In the genomic region with DNA sequence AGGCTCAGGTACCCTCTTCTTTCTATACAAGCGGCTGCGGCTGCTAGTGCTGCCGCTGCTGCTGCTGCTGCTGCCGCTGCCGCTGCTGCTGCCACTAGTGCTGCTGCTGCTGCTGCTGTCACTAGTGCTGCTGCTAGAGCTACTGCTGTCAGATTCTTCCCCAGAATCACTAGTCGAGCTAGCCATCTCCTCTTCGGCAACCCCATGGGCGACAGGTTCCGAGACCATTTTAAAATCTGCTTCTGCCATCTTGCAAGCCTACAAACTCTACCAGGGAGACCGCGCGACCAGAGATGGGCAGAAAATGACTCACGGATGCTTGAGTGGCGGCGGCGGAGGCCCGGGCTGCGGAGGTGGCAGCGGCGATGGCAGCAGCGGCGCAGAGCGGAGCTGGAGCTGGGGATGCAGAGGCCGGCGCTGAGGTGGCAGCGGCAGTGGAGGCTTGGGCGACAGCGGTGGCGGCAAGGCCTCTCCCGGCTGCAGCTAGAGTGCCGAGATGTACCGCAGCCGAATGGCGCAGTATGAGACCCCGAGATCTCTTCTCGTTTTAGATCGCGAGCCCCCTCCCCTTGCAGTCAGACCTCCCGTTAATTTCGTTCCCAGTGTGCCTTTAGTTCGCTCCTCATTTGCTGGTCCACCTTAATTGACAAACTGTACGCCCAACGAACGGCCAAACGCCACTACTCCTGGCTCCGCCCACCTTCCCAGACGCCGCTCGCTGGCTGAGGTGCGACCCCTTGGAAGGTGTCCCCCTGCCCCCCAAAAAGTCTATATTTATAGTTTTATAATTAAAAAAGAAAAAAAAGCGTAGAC, we compare ENCODE assay signal across 8 cellular contexts. TPM values are rescaled to one million over a fixed set of nuclear protein-coding genes. Genes with fewer than 3 reads are reported as not detected.
DNase-seq lines count a peak whose midpoint lies in the region; ATAC-seq and TF ChIP-seq lines count a peak whose summit lies in the region.

A gene with protein sequence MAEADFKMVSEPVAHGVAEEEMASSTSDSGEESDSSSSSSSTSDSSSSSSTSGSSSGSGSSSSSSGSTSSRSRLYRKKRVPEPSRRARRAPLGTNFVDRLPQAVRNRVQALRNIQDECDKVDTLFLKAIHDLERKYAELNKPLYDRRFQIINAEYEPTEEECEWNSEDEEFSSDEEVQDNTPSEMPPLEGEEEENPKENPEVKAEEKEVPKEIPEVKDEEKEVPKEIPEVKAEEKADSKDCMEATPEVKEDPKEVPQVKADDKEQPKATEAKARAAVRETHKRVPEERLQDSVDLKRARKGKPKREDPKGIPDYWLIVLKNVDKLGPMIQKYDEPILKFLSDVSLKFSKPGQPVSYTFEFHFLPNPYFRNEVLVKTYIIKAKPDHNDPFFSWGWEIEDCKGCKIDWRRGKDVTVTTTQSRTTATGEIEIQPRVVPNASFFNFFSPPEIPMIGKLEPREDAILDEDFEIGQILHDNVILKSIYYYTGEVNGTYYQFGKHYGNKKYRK (minus strand): TSS at position 523 of the 813 bp plus-strand sequence. CDS start 274 bp downstream, at position 249.

- peaks cover 6% of the 10 kb centered on the region for H3K36me3 ChIP-seq in HUES48 (ENCODE audit: control insufficient read depth, insufficient read depth, low read length)
- no peaks in the 10 kb centered on the region for H3K36me3 ChIP-seq in prostate gland
- H3K36me3 ChIP-seq in upper lobe of right lung, result no peaks in the 10 kb centered on the region

- H3K27ac ChIP-seq in HUES48 (ENCODE audit: low read depth, low read length), result no peak within 1 kb of the TSS
- peak within 1 kb of the TSS; percentile 19 to 30 for H3K27ac ChIP-seq in prostate gland
- peak within 1 kb of the TSS; percentile 11 for H3K27ac ChIP-seq in upper lobe of right lung

- intact Hi-C loops in prostate gland (cut with DNase I), result no loop called here
- intact Hi-C loops in upper lobe of right lung (cut with DNase I), result no loop called here

- TF ChIP-seq CTCF in GM13976 (IDR thresholded peaks at IDR 0.05; ENCODE audit: borderline replicate concordance, control extremely low read depth, extremely low read depth, insufficient read depth, missing control alignments), result no peak
- no peak for TF ChIP-seq CTCF in astrocyte of the cerebellum (IDR thresholded peaks at IDR 0.05; ENCODE audit: low read depth, low read length, missing control alignments)
- no peak for TF ChIP-seq CTCF in prostate gland (IDR thresholded peaks at IDR 0.05)
- no peak for TF ChIP-seq CTCF in upper lobe of right lung (IDR thresholded peaks at IDR 0.05)

- WGBS in prostate gland, result under 1% methylated on average over 46 of the region's 51 CpGs

- H3K4me1 ChIP-seq in HUES48 (ENCODE audit: control insufficient read depth, insufficient read depth, low read length) (peaks cover 9% of the 10 kb centered on the region), prostate gland (replicated peaks) (no peaks in the 10 kb centered on the region), upper lobe of right lung (no peaks in the 10 kb centered on the region)

- H3K9me3 ChIP-seq in HUES48 (ENCODE audit: control insufficient read depth, insufficient read depth, low read length) (no peaks in the 10 kb centered on the region), prostate gland (no peaks in the 10 kb centered on the region), upper lobe of right lung (no peaks in the 10 kb centered on the region)

- TF ChIP-seq POLR2A in prostate gland (IDR thresholded peaks at IDR 0.05), result no peak

- DNase-seq in GM13976 (ENCODE audit: low spot score), result peak; percentile 28
- DNase-seq in T-helper 2 cell, result peak; percentile 8 to 85 (median 45)
- DNase-seq in astrocyte of the cerebellum (ENCODE audit: low read depth), result peak; percentile 72
- DNase-seq in hippocampal formation (lab: John Stamatoyannopoulos, UW), result peak; percentile 77 to 87
- DNase-seq in prostate gland (ENCODE audit: low spot score), result peak; percentile 38
- DNase-seq in upper lobe of right lung, result peak; percentile 63
- no peak for DNase-seq in HCEC 1CT

- H3K9ac ChIP-seq in HUES48 (ENCODE audit: low read depth, low read length), result peak within 1 kb of the TSS; percentile 62

- ATAC-seq in upper lobe of right lung, result peak; percentile 87

- in situ Hi-C loops in GM13976 (cut with MboI; ENCODE audit: low sequenced_read_pairs, unreplicated experiment) (no loop called here), astrocyte of the cerebellum (cut with HindIII; ENCODE audit: low sequenced_read_pairs) (no loop called here)

- H3K4me3 ChIP-seq in HUES48 (ENCODE audit: low read depth, low read length), result peak within 1 kb of the TSS; percentile 85
- H3K4me3 ChIP-seq in astrocyte of the cerebellum (ENCODE audit: low read depth, low read length), result peak within 1 kb of the TSS; percentile 68
- H3K4me3 ChIP-seq in prostate gland, result peak within 1 kb of the TSS; percentile 37 to 39
- peak within 1 kb of the TSS; percentile 53 for H3K4me3 ChIP-seq in upper lobe of right lung

- H3K27me3 ChIP-seq in HUES48 (ENCODE audit: control insufficient read depth, insufficient read depth, low read length) (no peaks in the 10 kb centered on the region), prostate gland (replicated peaks; ENCODE audit: insufficient read depth) (no peaks in the 10 kb centered on the region), upper lobe of right lung (no peaks in the 10 kb centered on the region)

RNA-seq across cellular contexts. Expression of the gene that starts here (rescaled TPM):
- total RNA-seq in prostate gland (10 to 100 TPM in 1 of 2 donors, under 1 TPM in 1; 0.55 to 48.7 TPM), upper lobe of right lung (1.2 TPM)
